In genomic region chrX:70046978-70047377, GRCh38 we compare ENCODE assay signal across 21 cellular contexts.
DNase-seq lines count a peak whose midpoint lies in the region; ATAC-seq and TF ChIP-seq lines count a peak whose summit lies in the region.
"Had no signal": no experiment of that assay in that cellular context is flagged by ENCODE, and none has a peak within 500 bp of the region (broad histone marks: within the 10 kb centered on the region; RNA-seq: fewer than 3 reads in every experiment).

No MANE protein-coding gene starts in this region.

- TF ChIP-seq CTCF in AG10803 (conservative IDR thresholded peaks at IDR 0.05; ENCODE audit: low read length) = no peak
- no peak for TF ChIP-seq CTCF in choroid plexus epithelial cell (conservative IDR thresholded peaks at IDR 0.05; ENCODE audit: low read depth, low read length)

- DNase-seq in AG10803 (ENCODE audit: low read depth) (peak; percentile 47), OCI-M1 (lab: John Stamatoyannopoulos, UW) (peak; percentile 3), choroid plexus epithelial cell (ENCODE audit: low read depth) (peak; percentile 33), kidney tubule cell (ENCODE audit: low spot score) (peak; percentile 29)
- DNase-seq: activated CD4-positive, alpha-beta T cell treated with anti-CD3 and anti-CD28 coated beads, Interleukin-2, amount 50 U/mL, for 4 hours; activated gamma-delta T cell; CD4-positive, alpha-beta memory T cell; central memory CD4-positive, alpha-beta T cell; effector CD8-positive, alpha-beta T cell; hypothalamus; naive thymus-derived CD4-positive, alpha-beta T cell; NCI-H526; SIG-M5; stimulated activated naive CD8-positive, alpha-beta T cell treated with anti-CD3 and anti-CD28 coated beads, Interleukin-15, amount 100 ng/mL, for 72 hours; T-helper 2 cell; upper lobe of right lung had no signal

- no peak overlapping the region for H3K4me3 ChIP-seq in AG10803 (ENCODE audit: low read length)
- no peak overlapping the region for H3K4me3 ChIP-seq in choroid plexus epithelial cell (ENCODE audit: low read depth, low read length)
- H3K4me3 ChIP-seq: sigmoid colon, upper lobe of right lung had no signal

- ATAC-seq in GM18867 (IDR thresholded peaks at IDR 0.05; ENCODE audit: unreplicated experiment) = no peak
- no peak for ATAC-seq in GM18870 (IDR thresholded peaks at IDR 0.05; ENCODE audit: unreplicated experiment)
- ATAC-seq in HG03159 (IDR thresholded peaks at IDR 0.05; ENCODE audit: unreplicated experiment) = no peak
- ATAC-seq in GM19324 (IDR thresholded peaks at IDR 0.05; ENCODE audit: low FRiP score, unreplicated experiment) = no peak
- ATAC-seq: naive thymus-derived CD4-positive, alpha-beta T cell; stimulated activated naive CD8-positive, alpha-beta T cell treated with anti-CD3 and anti-CD28 coated beads, Interleukin-15, amount 100 ng/mL, for 72 hours; upper lobe of right lung had no signal
